9 cellular contexts compared by ENCODE assay signal in the genomic region with DNA sequence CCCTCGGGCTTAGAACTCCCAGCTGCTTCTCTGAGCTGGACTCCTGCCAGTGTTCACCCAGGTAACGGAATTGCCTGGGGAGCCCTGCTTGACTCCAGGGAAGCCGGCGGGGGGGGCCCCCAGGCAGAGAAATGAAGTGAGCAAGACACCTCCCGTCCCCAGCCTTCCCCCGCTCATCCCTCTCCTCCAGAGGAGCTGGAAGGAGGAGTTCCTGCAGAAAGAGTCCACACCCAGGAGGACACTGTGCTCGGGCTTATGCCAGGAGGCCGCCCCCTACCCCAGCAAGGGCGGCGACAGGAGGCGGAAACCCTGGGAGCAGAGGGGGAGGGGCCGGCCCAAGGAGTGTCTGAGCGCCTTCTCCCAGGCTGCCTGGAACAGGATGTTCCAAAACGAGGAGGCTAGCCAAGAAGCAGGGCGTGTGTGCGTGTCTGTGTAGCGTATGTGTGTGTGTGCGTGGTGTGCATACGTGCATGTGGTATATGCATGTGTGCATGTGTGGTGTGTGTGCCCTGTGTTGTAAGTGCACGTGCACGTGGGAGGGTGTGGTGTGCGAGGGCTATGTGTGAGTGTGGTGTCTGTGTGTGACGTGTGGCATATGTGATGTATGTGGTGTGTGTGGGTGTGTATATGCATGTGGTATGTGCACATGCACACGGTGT.
DNase-seq lines count a peak whose midpoint lies in the region; ATAC-seq, FAIRE-seq and TF ChIP-seq lines count a peak whose summit lies in the region.
"Had no signal": no experiment of that assay in that cellular context is flagged by ENCODE, and none has a peak within 500 bp of the region (broad histone marks: within the 10 kb centered on the region; RNA-seq: fewer than 3 reads in every experiment).

No MANE protein-coding gene starts in this region.

- H4K20me1 ChIP-seq in PC-3 (ENCODE audit: low read length): no peaks in the 10 kb centered on the region

- H3K9me3 ChIP-seq in PC-3 (ENCODE audit: low read length): no peaks in the 10 kb centered on the region
- H3K9me3 ChIP-seq in prostate gland: no peaks in the 10 kb centered on the region
- H3K9me3 ChIP-seq in T-helper 17 cell (ENCODE audit: control insufficient read depth, low read length, poor library complexity, severe bottlenecking): no peaks in the 10 kb centered on the region
- H3K9me3 ChIP-seq: ascending aorta had no signal

- TF ChIP-seq CTCF in PC-3 (conservative IDR thresholded peaks at IDR 0.05; ENCODE audit: low read depth, low read length): no peak
- peak; percentile 33 for TF ChIP-seq CTCF in foreskin keratinocyte (conservative IDR thresholded peaks at IDR 0.05)
- TF ChIP-seq CTCF in prostate gland (IDR thresholded peaks at IDR 0.05): peak in 2 of 4 experiments; percentile 6 to 14

- POLR2A ChIA-PET in PC-3 (lab: Charles Lee; ENCODE audit: unreplicated experiment): no interaction called here

- H3K27me3 Mint-ChIP-seq in T-helper 17 cell: no peaks in the 10 kb centered on the region

- no TSS peak for BruUV-seq in PC-3 (replicated peaks; lab: Mats Ljungman, UMichigan)

- WGBS in prostate gland: 15% methylated on average over 24 of the region's 24 CpGs

- H3K4me2 ChIP-seq in PC-3 (ENCODE audit: low read length): peak overlapping the region; percentile 65

- intact Hi-C loops in PC-3 (cut with micrococcal nuclease): no loop called here
- intact Hi-C loops in prostate gland (cut with DNase I): no loop called here

- H3K27ac ChIP-seq in PC-3 (ENCODE audit: low read length) (no peak overlapping the region), foreskin keratinocyte (peak overlapping the region; percentile 23), prostate gland (peak overlapping the region in 1 of 2 donors; percentile 24)
- H3K27ac ChIP-seq: ascending aorta had no signal

- H3K27me3 ChIP-seq in PC-3 (ENCODE audit: low read length): no peaks in the 10 kb centered on the region
- H3K27me3 ChIP-seq in foreskin keratinocyte: peaks cover 7% of the 10 kb centered on the region
- H3K27me3 ChIP-seq in prostate gland (replicated peaks; ENCODE audit: insufficient read depth): no peaks in the 10 kb centered on the region
- H3K27me3 ChIP-seq: ascending aorta had no signal

- no peaks in the 10 kb centered on the region for H3K79me2 ChIP-seq in PC-3 (ENCODE audit: low read length)

- H3K9me2 ChIP-seq in PC-3 (replicated peaks; ENCODE audit: low read length): no peaks in the 10 kb centered on the region

- no peak for TF ChIP-seq POLR2A in prostate gland (IDR thresholded peaks at IDR 0.05)

- ATAC-seq in PC-3 (peak; percentile 18), foreskin keratinocyte (peak; percentile 58), T-helper 17 cell (no peak), GM19324 (IDR thresholded peaks at IDR 0.05; ENCODE audit: low FRiP score, unreplicated experiment) (no peak)
- no peak for ATAC-seq in stimulated activated naive CD8-positive, alpha-beta T cell treated with anti-CD3 and anti-CD28 coated beads, Interleukin-15, Interleukin-2, amounts not matched to agents 100 U/mL and 50 U/mL, for 24 hours

- H3K4me3 ChIP-seq in PC-3 (ENCODE audit: low read length) (peak overlapping the region; percentile 11; the same call in 1 of the 2 replicates), prostate gland (no peak overlapping the region)
- H3K4me3 ChIP-seq: ascending aorta had no signal

- H3K9ac ChIP-seq in PC-3 (ENCODE audit: low read length): no peak overlapping the region

- CTCF ChIA-PET in PC-3 (lab: Charles Lee): no interaction called here

- H3K4me1 Mint-ChIP-seq in T-helper 17 cell: no peaks in the 10 kb centered on the region

- H3F3A ChIP-seq in PC-3 (ENCODE audit: low read length, unreplicated experiment): no peaks in the 10 kb centered on the region

- H3K27ac Mint-ChIP-seq in T-helper 17 cell: no peak overlapping the region

- DNase-seq in ELR (ENCODE audit: low read depth) (peak; percentile 54), PC-3 (peak; percentile 32), foreskin keratinocyte (peak; percentile 67 to 85), prostate gland (ENCODE audit: low spot score) (peak; percentile 90), T-helper 17 cell (no peak), GM19239 (ENCODE audit: insufficient read length, low spot score) (no peak)
- no peak for DNase-seq in stimulated activated naive CD8-positive, alpha-beta T cell treated with anti-CD3 and anti-CD28 coated beads, Interleukin-15, Interleukin-2, amounts not matched to agents 100 U/mL and 50 U/mL, for 24 hours

- FAIRE-seq in GM19239 (lab: Jason Lieb, UNC): no peak

- H3K4me3 Mint-ChIP-seq in T-helper 17 cell: no peak overlapping the region

- no peaks in the 10 kb centered on the region for H3K36me3 Mint-ChIP-seq in T-helper 17 cell (ENCODE audit: low read depth)

- peaks cover 22% of the 10 kb centered on the region for H3K4me1 ChIP-seq in PC-3 (ENCODE audit: insufficient read depth, low read length)
- H3K4me1 ChIP-seq in foreskin keratinocyte: peaks cover 8% of the 10 kb centered on the region
- peaks cover 17% of the 10 kb centered on the region for H3K4me1 ChIP-seq in prostate gland (replicated peaks)

- peak overlapping the region; percentile 40; the same call in 1 of the 2 replicates for H2AFZ ChIP-seq in PC-3 (ENCODE audit: low read length)

- no peaks in the 10 kb centered on the region for H3K36me3 ChIP-seq in PC-3 (ENCODE audit: low read depth, low read length)
- no peaks in the 10 kb centered on the region for H3K36me3 ChIP-seq in prostate gland
- H3K36me3 ChIP-seq: ascending aorta had no signal

Comparison
In these comparisons a context has a peak if more than half of its experiments do, and no peak if none do; other contexts are left out.
1. DNase-seq: peak in ELR (single experiment), PC-3 (single experiment), foreskin keratinocyte (2 of 2) and prostate gland (single experiment); none in T-helper 17 cell (0 of 3), GM19239 (single experiment) and stimulated activated naive CD8-positive, alpha-beta T cell treated with anti-CD3 and anti-CD28 coated beads, Interleukin-15, Interleukin-2, amounts not matched to agents 100 U/mL and 50 U/mL, for 24 hours (single experiment).
2. ATAC-seq: peak in PC-3 (single experiment) and foreskin keratinocyte (single experiment); none in T-helper 17 cell (single experiment), GM19324 (single experiment) and stimulated activated naive CD8-positive, alpha-beta T cell treated with anti-CD3 and anti-CD28 coated beads, Interleukin-15, Interleukin-2, amounts not matched to agents 100 U/mL and 50 U/mL, for 24 hours (single experiment).